ENCODE assay signal across 22 cellular contexts in genomic region chr1:245332085-245332484, GRCh38.
"Had no signal": no experiment of that assay in that cellular context is flagged by ENCODE, and none has a peak within 500 bp of the region (broad histone marks: within the 10 kb centered on the region; RNA-seq: fewer than 3 reads in every experiment).

No MANE protein-coding gene starts in this region.

- H3K27ac Mint-ChIP-seq: activated CD4-positive, alpha-beta memory T cell treated with anti-CD3 and anti-CD28 coated beads for 36 hours; activated CD8-positive, alpha-beta memory T cell treated with anti-CD3 and anti-CD28 coated beads, Interleukin-2, amount 10 ng/mL, durations not matched to agents 7 days and 5 days; effector memory CD8-positive, alpha-beta T cell; neural progenitor cell had no signal

- H3K27ac ChIP-seq: breast epithelium, colonic mucosa, dorsolateral prefrontal cortex, left lung, neural progenitor cell, sigmoid colon, stomach, suprapubic skin, tibial nerve, VCaP had no signal

- H3K36me3 ChIP-seq: breast epithelium, colonic mucosa, left lung, neural progenitor cell, sigmoid colon, stomach, suprapubic skin, tibial nerve had no signal

- H3K27me3 ChIP-seq: breast epithelium, colonic mucosa, dorsolateral prefrontal cortex, left lung, stomach, suprapubic skin, tibial nerve had no signal

- DNase-seq: activated CD4-positive, alpha-beta T cell treated with anti-CD3 and anti-CD28 coated beads for 1 hour; activated effector memory CD4-positive, alpha-beta T cell treated with anti-CD3 and anti-CD28 coated beads, Interleukin-2, amount 50 U/mL, for 16 hours; activated naive CD4-positive, alpha-beta T cell treated with anti-CD3 and anti-CD28 coated beads, Interleukin-2, amount 50 U/mL, for 16 hours; amniotic stem cell; colonic mucosa; dorsolateral prefrontal cortex; effector memory CD8-positive, alpha-beta T cell; foreskin melanocyte; kidney; left lung; naive thymus-derived CD4-positive, alpha-beta T cell; retina; sigmoid colon; stomach had no signal

- H3K4me3 ChIP-seq: breast epithelium, colonic mucosa, dorsolateral prefrontal cortex, left lung, neural progenitor cell, sigmoid colon, stomach, suprapubic skin, tibial nerve had no signal

- H3K9me3 Mint-ChIP-seq: activated CD4-positive, alpha-beta memory T cell treated with anti-CD3 and anti-CD28 coated beads for 36 hours; neural progenitor cell had no signal

- H3K36me3 Mint-ChIP-seq: activated CD4-positive, alpha-beta memory T cell treated with anti-CD3 and anti-CD28 coated beads for 36 hours; activated CD8-positive, alpha-beta memory T cell treated with anti-CD3 and anti-CD28 coated beads, Interleukin-2, amount 10 ng/mL, durations not matched to agents 7 days and 5 days; naive thymus-derived CD4-positive, alpha-beta T cell had no signal

- H3K4me3 Mint-ChIP-seq: activated CD4-positive, alpha-beta memory T cell treated with anti-CD3 and anti-CD28 coated beads for 36 hours; activated CD8-positive, alpha-beta memory T cell treated with anti-CD3 and anti-CD28 coated beads, Interleukin-2, amount 10 ng/mL, durations not matched to agents 7 days and 5 days; effector memory CD8-positive, alpha-beta T cell; naive thymus-derived CD4-positive, alpha-beta T cell; neural progenitor cell had no signal

- H3K9me3 ChIP-seq: breast epithelium, colonic mucosa, left lung, sigmoid colon, stomach, suprapubic skin, tibial nerve had no signal

- ATAC-seq: effector memory CD8-positive, alpha-beta T cell; esophagus mucosa; left lung; naive thymus-derived CD4-positive, alpha-beta T cell had no signal

- H3K27me3 Mint-ChIP-seq: activated CD8-positive, alpha-beta memory T cell treated with anti-CD3 and anti-CD28 coated beads, Interleukin-2, amount 10 ng/mL, durations not matched to agents 7 days and 5 days had no signal

- H3K4me1 ChIP-seq: breast epithelium, colonic mucosa, left lung, neural progenitor cell, sigmoid colon, tibial nerve had no signal
